Comparison of ENCODE assay signal across 13 cellular contexts in the genomic region with DNA sequence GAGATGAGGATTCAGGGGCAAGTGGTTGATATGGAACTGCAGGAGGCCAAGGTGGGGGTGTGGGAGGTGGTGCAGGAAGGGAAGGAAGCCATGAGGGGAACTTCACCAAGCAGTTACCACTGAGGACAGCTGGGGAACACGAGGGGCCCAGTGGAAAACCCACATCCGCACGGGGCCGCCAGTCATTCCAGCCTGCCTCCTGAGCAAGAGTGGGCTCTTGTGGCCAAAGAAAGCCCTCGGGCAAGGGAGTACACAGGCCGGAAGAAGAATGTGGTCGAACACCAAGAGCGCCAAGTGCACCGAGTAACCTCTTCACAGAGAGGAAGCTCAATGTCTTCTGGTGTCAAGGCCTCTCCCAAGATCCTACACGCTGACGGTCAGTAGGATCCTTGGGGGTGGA.
DNase-seq lines count a peak whose midpoint lies in the region; ATAC-seq lines count a peak whose summit lies in the region.
"Had no signal": no experiment of that assay in that cellular context is flagged by ENCODE, and none has a peak within 500 bp of the region (broad histone marks: within the 10 kb centered on the region; RNA-seq: fewer than 3 reads in every experiment).

No MANE protein-coding gene starts in this region.

- no peak overlapping the region for H3K4me3 ChIP-seq in BLaER1 treated with 17β-estradiol and CSF1 and Interleukin-3, amounts not matched to agents 10 nM and 100 nM
- H3K4me3 ChIP-seq: MG63, tibial nerve had no signal

- peak overlapping the region in 9 of 11 experiments; percentile 19 to 68 (median 60); a peak in 17 of 22 replicates for H3K27ac ChIP-seq in BLaER1 treated with 17β-estradiol and CSF1 and Interleukin-3, amounts not matched to agents 10 nM and 100 nM
- H3K27ac ChIP-seq: tibial nerve had no signal

- no peaks in the 10 kb centered on the region; a peak in 1 of 22 replicates for H3K36me3 ChIP-seq in BLaER1 treated with 17β-estradiol and CSF1 and Interleukin-3, amounts not matched to agents 10 nM and 100 nM
- H3K36me3 ChIP-seq: MG63, tibial nerve had no signal

- H3K4me1 ChIP-seq in BLaER1 treated with 17β-estradiol and CSF1 and Interleukin-3, amounts not matched to agents 10 nM and 100 nM, result peaks cover 12 to 32% (median 25%) of the 10 kb centered on the region in 10 experiments; a peak in 19 of 20 replicates
- H3K4me1 ChIP-seq: tibial nerve had no signal

- H3K9me3 ChIP-seq in BLaER1 treated with 17β-estradiol and CSF1 and Interleukin-3, amounts not matched to agents 10 nM and 100 nM (replicated peaks in 1 of 11), result peaks cover 15 to 54% (median 32%) of the 10 kb centered on the region in 11 experiments
- H3K9me3 ChIP-seq: MG63, tibial nerve had no signal

- peak; percentile 94 for DNase-seq in UCSD-AML1 (lab: John Stamatoyannopoulos, UW; ENCODE audit: unreplicated experiment)
- DNase-seq in midbrain (lab: John Stamatoyannopoulos, UW), result peak; percentile 12
- no peak for DNase-seq in NCI-H748 (lab: John Stamatoyannopoulos, UW; ENCODE audit: unreplicated experiment)
- DNase-seq: Calu3, MG63, OCI-M1 had no signal

- ATAC-seq in GM19463 (IDR thresholded peaks at IDR 0.05; ENCODE audit: unreplicated experiment) (peak; percentile 44), GM19455 (IDR thresholded peaks at IDR 0.05; ENCODE audit: unreplicated experiment) (no peak), GM18909 (IDR thresholded peaks at IDR 0.05; ENCODE audit: poor library complexity, unreplicated experiment) (no peak), HG02840 (IDR thresholded peaks at IDR 0.05; ENCODE audit: low FRiP score, unreplicated experiment) (no peak)
- ATAC-seq: WTC11 had no signal

- H3K27me3 ChIP-seq in BLaER1 treated with 17β-estradiol and CSF1 and Interleukin-3, amounts not matched to agents 10 nM and 100 nM, result no peaks in the 10 kb centered on the region
- H3K27me3 ChIP-seq: MG63, tibial nerve had no signal

- no peaks in the 10 kb centered on the region for H4K20me1 ChIP-seq in BLaER1 treated with 17β-estradiol and CSF1 and Interleukin-3, amounts not matched to agents 10 nM and 100 nM

- peak overlapping the region; percentile 34 to 53 (median 46) for H3K4me2 ChIP-seq in BLaER1 treated with 17β-estradiol and CSF1 and Interleukin-3, amounts not matched to agents 10 nM and 100 nM

- peak overlapping the region in 1 of 11 experiments; percentile 19; a peak in 2 of 22 replicates for H3K9ac ChIP-seq in BLaER1 treated with 17β-estradiol and CSF1 and Interleukin-3, amounts not matched to agents 10 nM and 100 nM
